8 cellular contexts compared by ENCODE assay signal in genomic region chr21:16587141-16587570, GRCh38.
DNase-seq lines count a peak whose midpoint lies in the region; ATAC-seq lines count a peak whose summit lies in the region.

No MANE protein-coding gene starts in this region.

- H3K27me3 Mint-ChIP-seq in activated CD4-positive, alpha-beta T cell treated with anti-CD3 and anti-CD28 coated beads, Interleukin-2, amount 10 ng/mL, durations not matched to agents 7 days and 5 days = no peaks in the 10 kb centered on the region

- DNase-seq in ACHN (peak; percentile 75), NCI-H1436 treated with DMSO at 0.1 percent for 48 hours (lab: John Stamatoyannopoulos, UW) (peak; percentile 55), midbrain (lab: John Stamatoyannopoulos, UW) (peak; percentile 80)
- DNase-seq in activated CD4-positive, alpha-beta T cell treated with anti-CD3 and anti-CD28 coated beads for 1 hour = no peak
- no peak for DNase-seq in activated naive CD4-positive, alpha-beta T cell treated with anti-CD3 and anti-CD28 coated beads, Interleukin-2, amount 50 U/mL, for 72 hours (ENCODE audit: low spot score in 2 of 2)
- DNase-seq in activated CD4-positive, alpha-beta T cell treated with anti-CD3 and anti-CD28 coated beads, Interleukin-2, amount 10 ng/mL, durations not matched to agents 7 days and 5 days = no peak

- peak overlapping the region; percentile 86 for H3K27ac ChIP-seq in cingulate gyrus (ENCODE audit: low read depth, low read length)

- no peaks in the 10 kb centered on the region for H3K9me3 Mint-ChIP-seq in activated naive CD4-positive, alpha-beta T cell treated with anti-CD3 and anti-CD28 coated beads, Interleukin-2, amount 50 U/mL, for 72 hours
- H3K9me3 Mint-ChIP-seq in activated CD4-positive, alpha-beta T cell treated with anti-CD3 and anti-CD28 coated beads, Interleukin-2, amount 10 ng/mL, durations not matched to agents 7 days and 5 days = no peaks in the 10 kb centered on the region

- no peak overlapping the region for H3K4me3 Mint-ChIP-seq in activated CD4-positive, alpha-beta T cell treated with anti-CD3 and anti-CD28 coated beads, Interleukin-2, amount 10 ng/mL, durations not matched to agents 7 days and 5 days

- CTCF ChIA-PET in activated CD4-positive, alpha-beta T cell treated with anti-CD3 and anti-CD28 coated beads, Interleukin-2, amount 10 ng/mL, durations not matched to agents 7 days and 5 days (lab: Charles Lee) = interaction anchor here (0.6 to 0.7 kb wide), 2 partner anchors 88 to 1627 kb away, joined by 3 to 4 read pairs; no protein-coding TSS in a partner anchor

- H3K27ac Mint-ChIP-seq in activated naive CD4-positive, alpha-beta T cell treated with anti-CD3 and anti-CD28 coated beads, Interleukin-2, amount 50 U/mL, for 72 hours = no peak overlapping the region
- H3K27ac Mint-ChIP-seq in activated CD4-positive, alpha-beta T cell treated with anti-CD3 and anti-CD28 coated beads, Interleukin-2, amount 10 ng/mL, durations not matched to agents 7 days and 5 days = no peak overlapping the region

- in situ Hi-C loops in ACHN (cut with HindIII; ENCODE audit: low pct_ligation_motif_present, low pct_unique_long_range_greater_than_20kb, low sequenced_read_pairs) = no loop called here

- H3K36me3 Mint-ChIP-seq in activated naive CD4-positive, alpha-beta T cell treated with anti-CD3 and anti-CD28 coated beads, Interleukin-2, amount 50 U/mL, for 72 hours = no peaks in the 10 kb centered on the region
- H3K36me3 Mint-ChIP-seq in activated CD4-positive, alpha-beta T cell treated with anti-CD3 and anti-CD28 coated beads, Interleukin-2, amount 10 ng/mL, durations not matched to agents 7 days and 5 days (ENCODE audit: low read depth) = no peaks in the 10 kb centered on the region

- no peak for ATAC-seq in activated naive CD4-positive, alpha-beta T cell treated with anti-CD3 and anti-CD28 coated beads, Interleukin-2, amount 50 U/mL, for 72 hours
- ATAC-seq in HG03342 (IDR thresholded peaks at IDR 0.05; ENCODE audit: unreplicated experiment) = no peak

- POLR2A ChIA-PET in activated CD4-positive, alpha-beta T cell treated with anti-CD3 and anti-CD28 coated beads, Interleukin-2, amount 10 ng/mL, durations not matched to agents 7 days and 5 days (lab: Charles Lee) = no interaction called here

- H3K4me1 Mint-ChIP-seq in activated CD4-positive, alpha-beta T cell treated with anti-CD3 and anti-CD28 coated beads, Interleukin-2, amount 10 ng/mL, durations not matched to agents 7 days and 5 days = no peaks in the 10 kb centered on the region

Comparison
In these comparisons a context has a peak if more than half of its experiments do, and no peak if none do; other contexts are left out.
1. DNase-seq: peak in ACHN (single experiment), NCI-H1436 treated with DMSO at 0.1 percent for 48 hours (single experiment) and midbrain (single experiment); none in activated CD4-positive, alpha-beta T cell treated with anti-CD3 and anti-CD28 coated beads for 1 hour (single experiment), activated naive CD4-positive, alpha-beta T cell treated with anti-CD3 and anti-CD28 coated beads, Interleukin-2, amount 50 U/mL, for 72 hours (0 of 2) and activated CD4-positive, alpha-beta T cell treated with anti-CD3 and anti-CD28 coated beads, Interleukin-2, amount 10 ng/mL, durations not matched to agents 7 days and 5 days (single experiment).